In genomic region chr15:40756938-40757337, GRCh38 we compare ENCODE assay signal across 1 cellular context.
TF ChIP-seq lines count a peak whose summit lies in the region.

No MANE protein-coding gene starts in this region.

TF ChIP-seq in HepG2, 621 proteins besides CTCF, POLR2A, EP300 and RAD21:
- TF ChIP-seq ZBTB1 (CRISPR knock-in tag; IDR thresholded peaks at IDR 0.05; ENCODE audit: borderline replicate concordance), result no peak
- no peak for TF ChIP-seq ZNF883 (CRISPR knock-in tag; IDR thresholded peaks at IDR 0.05; ENCODE audit: not compliant biosample characterization)
- no peak for TF ChIP-seq ZNF121 (CRISPR knock-in tag; IDR thresholded peaks at IDR 0.05)
- no peak for TF ChIP-seq MED8 (CRISPR knock-in tag; IDR thresholded peaks at IDR 0.05; ENCODE audit: insufficient replicate concordance)
- TF ChIP-seq, protein P1, sequence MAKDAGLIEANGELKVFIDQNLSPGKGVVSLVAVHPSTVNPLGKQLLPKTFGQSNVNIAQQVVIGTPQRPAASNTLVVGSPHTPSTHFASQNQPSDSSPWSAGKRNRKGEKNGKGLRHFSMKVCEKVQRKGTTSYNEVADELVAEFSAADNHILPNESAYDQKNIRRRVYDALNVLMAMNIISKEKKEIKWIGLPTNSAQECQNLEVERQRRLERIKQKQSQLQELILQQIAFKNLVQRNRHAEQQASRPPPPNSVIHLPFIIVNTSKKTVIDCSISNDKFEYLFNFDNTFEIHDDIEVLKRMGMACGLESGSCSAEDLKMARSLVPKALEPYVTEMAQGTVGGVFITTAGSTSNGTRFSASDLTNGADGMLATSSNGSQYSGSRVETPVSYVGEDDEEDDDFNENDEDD (CRISPR knock-in tag; IDR thresholded peaks at IDR 0.05; ENCODE audit: borderline replicate concordance), result no peak
- no peak for TF ChIP-seq ZBTB49 (CRISPR knock-in tag; IDR thresholded peaks at IDR 0.05; ENCODE audit: borderline replicate concordance)
- no peak for TF ChIP-seq HNF4A (CRISPR knock-in tag; IDR thresholded peaks at IDR 0.05)
- TF ChIP-seq ZBTB10 (CRISPR knock-in tag; IDR thresholded peaks at IDR 0.05; ENCODE audit: borderline replicate concordance), result no peak
- no peak for TF ChIP-seq PREB (CRISPR knock-in tag; IDR thresholded peaks at IDR 0.05)
- TF ChIP-seq, protein P2, sequence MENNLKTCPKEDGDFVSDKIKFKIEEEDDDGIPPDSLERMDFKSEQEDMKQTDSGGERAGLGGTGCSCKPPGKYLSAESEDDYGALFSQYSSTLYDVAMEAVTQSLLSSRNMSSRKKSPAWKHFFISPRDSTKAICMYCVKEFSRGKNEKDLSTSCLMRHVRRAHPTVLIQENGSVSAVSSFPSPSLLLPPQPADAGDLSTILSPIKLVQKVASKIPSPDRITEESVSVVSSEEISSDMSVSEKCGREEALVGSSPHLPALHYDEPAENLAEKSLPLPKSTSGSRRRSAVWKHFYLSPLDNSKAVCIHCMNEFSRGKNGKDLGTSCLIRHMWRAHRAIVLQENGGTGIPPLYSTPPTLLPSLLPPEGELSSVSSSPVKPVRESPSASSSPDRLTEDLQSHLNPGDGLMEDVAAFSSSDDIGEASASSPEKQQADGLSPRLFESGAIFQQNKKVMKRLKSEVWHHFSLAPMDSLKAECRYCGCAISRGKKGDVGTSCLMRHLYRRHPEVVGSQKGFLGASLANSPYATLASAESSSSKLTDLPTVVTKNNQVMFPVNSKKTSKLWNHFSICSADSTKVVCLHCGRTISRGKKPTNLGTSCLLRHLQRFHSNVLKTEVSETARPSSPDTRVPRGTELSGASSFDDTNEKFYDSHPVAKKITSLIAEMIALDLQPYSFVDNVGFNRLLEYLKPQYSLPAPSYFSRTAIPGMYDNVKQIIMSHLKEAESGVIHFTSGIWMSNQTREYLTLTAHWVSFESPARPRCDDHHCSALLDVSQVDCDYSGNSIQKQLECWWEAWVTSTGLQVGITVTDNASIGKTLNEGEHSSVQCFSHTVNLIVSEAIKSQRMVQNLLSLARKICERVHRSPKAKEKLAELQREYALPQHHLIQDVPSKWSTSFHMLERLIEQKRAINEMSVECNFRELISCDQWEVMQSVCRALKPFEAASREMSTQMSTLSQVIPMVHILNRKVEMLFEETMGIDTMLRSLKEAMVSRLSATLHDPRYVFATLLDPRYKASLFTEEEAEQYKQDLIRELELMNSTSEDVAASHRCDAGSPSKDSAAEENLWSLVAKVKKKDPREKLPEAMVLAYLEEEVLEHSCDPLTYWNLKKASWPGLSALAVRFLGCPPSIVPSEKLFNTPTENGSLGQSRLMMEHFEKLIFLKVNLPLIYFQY (CRISPR knock-in tag; IDR thresholded peaks at IDR 0.05; ENCODE audit: borderline replicate concordance), result no peak
- no peak for TF ChIP-seq TOPORS (CRISPR knock-in tag; IDR thresholded peaks at IDR 0.05)
- no peak for TF ChIP-seq ZNF432 (CRISPR knock-in tag; IDR thresholded peaks at IDR 0.05; ENCODE audit: borderline replicate concordance)
- no peak for TF ChIP-seq IRF2 (CRISPR knock-in tag; IDR thresholded peaks at IDR 0.05)
- TF ChIP-seq ZFP90 (CRISPR knock-in tag; IDR thresholded peaks at IDR 0.05; ENCODE audit: borderline replicate concordance), result no peak
- TF ChIP-seq, protein P3, sequence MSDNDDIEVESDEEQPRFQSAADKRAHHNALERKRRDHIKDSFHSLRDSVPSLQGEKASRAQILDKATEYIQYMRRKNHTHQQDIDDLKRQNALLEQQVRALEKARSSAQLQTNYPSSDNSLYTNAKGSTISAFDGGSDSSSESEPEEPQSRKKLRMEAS (IDR thresholded peaks at IDR 0.05), result no peak
- TF ChIP-seq, protein P4, sequence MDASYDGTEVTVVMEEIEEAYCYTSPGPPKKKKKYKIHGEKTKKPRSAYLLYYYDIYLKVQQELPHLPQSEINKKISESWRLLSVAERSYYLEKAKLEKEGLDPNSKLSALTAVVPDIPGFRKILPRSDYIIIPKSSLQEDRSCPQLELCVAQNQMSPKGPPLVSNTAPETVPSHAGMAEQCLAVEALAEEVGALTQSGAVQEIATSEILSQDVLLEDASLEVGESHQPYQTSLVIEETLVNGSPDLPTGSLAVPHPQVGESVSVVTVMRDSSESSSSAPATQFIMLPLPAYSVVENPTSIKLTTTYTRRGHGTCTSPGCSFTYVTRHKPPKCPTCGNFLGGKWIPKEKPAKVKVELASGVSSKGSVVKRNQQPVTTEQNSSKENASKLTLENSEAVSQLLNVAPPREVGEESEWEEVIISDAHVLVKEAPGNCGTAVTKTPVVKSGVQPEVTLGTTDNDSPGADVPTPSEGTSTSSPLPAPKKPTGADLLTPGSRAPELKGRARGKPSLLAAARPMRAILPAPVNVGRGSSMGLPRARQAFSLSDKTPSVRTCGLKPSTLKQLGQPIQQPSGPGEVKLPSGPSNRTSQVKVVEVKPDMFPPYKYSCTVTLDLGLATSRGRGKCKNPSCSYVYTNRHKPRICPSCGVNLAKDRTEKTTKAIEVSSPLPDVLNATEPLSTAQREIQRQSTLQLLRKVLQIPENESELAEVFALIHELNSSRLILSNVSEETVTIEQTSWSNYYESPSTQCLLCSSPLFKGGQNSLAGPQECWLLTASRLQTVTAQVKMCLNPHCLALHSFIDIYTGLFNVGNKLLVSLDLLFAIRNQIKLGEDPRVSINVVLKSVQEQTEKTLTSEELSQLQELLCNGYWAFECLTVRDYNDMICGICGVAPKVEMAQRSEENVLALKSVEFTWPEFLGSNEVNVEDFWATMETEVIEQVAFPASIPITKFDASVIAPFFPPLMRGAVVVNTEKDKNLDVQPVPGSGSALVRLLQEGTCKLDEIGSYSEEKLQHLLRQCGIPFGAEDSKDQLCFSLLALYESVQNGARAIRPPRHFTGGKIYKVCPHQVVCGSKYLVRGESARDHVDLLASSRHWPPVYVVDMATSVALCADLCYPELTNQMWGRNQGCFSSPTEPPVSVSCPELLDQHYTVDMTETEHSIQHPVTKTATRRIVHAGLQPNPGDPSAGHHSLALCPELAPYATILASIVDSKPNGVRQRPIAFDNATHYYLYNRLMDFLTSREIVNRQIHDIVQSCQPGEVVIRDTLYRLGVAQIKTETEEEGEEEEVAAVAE (CRISPR knock-in tag; IDR thresholded peaks at IDR 0.05; ENCODE audit: borderline replicate concordance), result no peak
- no peak for TF ChIP-seq CHD4 (IDR thresholded peaks at IDR 0.05; ENCODE audit: borderline replicate concordance, low read length)
- TF ChIP-seq NR2F2 (IDR thresholded peaks at IDR 0.05; ENCODE audit: borderline replicate concordance, low read depth), result no peak
- no peak for TF ChIP-seq SRSF9 (IDR thresholded peaks at IDR 0.05; ENCODE audit: borderline replicate concordance, insufficient read depth, low read depth, low read length, poor library complexity, severe bottlenecking)
- TF ChIP-seq SNAPC5 (CRISPR knock-in tag; IDR thresholded peaks at IDR 0.05; ENCODE audit: borderline replicate concordance), result no peak
